30 cellular contexts compared by ENCODE assay signal in genomic region chr5:165407352-165407751, GRCh38.
A peak's percentile ranks its signal among the peaks of the same experiment; 100 is the strongest.
DNase-seq lines count a peak whose midpoint lies in the region; ATAC-seq, FAIRE-seq and TF ChIP-seq lines count a peak whose summit lies in the region.
"Had no signal": no experiment of that assay in that cellular context is flagged by ENCODE, and none has a peak within 500 bp of the region (broad histone marks: within the 10 kb centered on the region; RNA-seq: fewer than 3 reads in every experiment).

No MANE protein-coding gene starts in this region.

- H3K9me3 ChIP-seq in HepG2 (ENCODE audit: low read length) (peaks cover 83% of the 10 kb centered on the region), right lobe of liver (no peaks in the 10 kb centered on the region), A549 (no peaks in the 10 kb centered on the region)
- H3K9me3 ChIP-seq: BE2C, Caco-2 had no signal

- DNase-seq in HepG2 (ENCODE audit: low spot score) (no peak), right lobe of liver (no peak), A549 (ENCODE audit: low read depth in 1 of 2, low spot score in 1 of 2) (no peak)
- DNase-seq in activated CD8-positive, alpha-beta memory T cell treated with anti-CD3 and anti-CD28 coated beads for 24 hours: no peak
- DNase-seq: 8988T; ACHN; AML-193; BE2C; C1 segment of cervical spinal cord; Caco-2; Calu3; CD4-positive, alpha-beta memory T cell; CD4-positive, alpha-beta T cell; CD4-positive, CD25-positive, alpha-beta regulatory T cell; CD8-positive, alpha-beta memory T cell; CD8-positive, alpha-beta T cell; COR-L47; DMS 273 treated with DMSO at 0.1 percent for 48 hours; DMS153; DMS53; DMS79; DMS79 treated with DMSO at 0.1 percent for 48 hours; DND-41; EL had no signal

- WGBS in HepG2 (ENCODE audit: low lambda C conversion rate): 36% methylated on average over 3 of the region's 3 CpGs
- WGBS in right lobe of liver (ENCODE audit: insufficient coverage, low coverage, low lambda C conversion rate, missing lambda C conversion rate): 76% methylated on average over 3 of the region's 3 CpGs
- WGBS in A549 (ENCODE audit: missing lambda C conversion rate): 31% methylated on average over 3 of the region's 3 CpGs

- no peak for TF ChIP-seq EP300 in HepG2 (IDR thresholded peaks at IDR 0.05; ENCODE audit: low read depth in 2 of 2, low read length in 2 of 2)
- no peak for TF ChIP-seq EP300 in HepG2 (CRISPR knock-in tag; IDR thresholded peaks at IDR 0.05; ENCODE audit: borderline replicate concordance)
- TF ChIP-seq EP300 in A549 (IDR thresholded peaks at IDR 0.05): no peak

- TF ChIP-seq POLR2A in HepG2 (IDR thresholded peaks at IDR 0.05; ENCODE audit: insufficient read depth in 1 of 2, low read depth in 2 of 2, low read length in 2 of 2) (no peak), right lobe of liver (IDR thresholded peaks at IDR 0.05) (no peak), A549 (IDR thresholded peaks at IDR 0.05; ENCODE audit: low read length) (no peak)

- ATAC-seq in HepG2 (no peak), right lobe of liver (no peak), A549 (no peak)
- ATAC-seq: CD8-positive, alpha-beta T cell had no signal

- intact Hi-C loops in HepG2 (cut with micrococcal nuclease; ENCODE audit: unreplicated experiment) (no loop called here), right lobe of liver (cut with DNase I) (no loop called here)

- no peak overlapping the region for H3K4me2 ChIP-seq in HepG2 (ENCODE audit: low read depth, low read length)
- no peak overlapping the region for H3K4me2 ChIP-seq in A549
- H3K4me2 ChIP-seq: BLaER1; BLaER1 treated with 17β-estradiol and CSF1 and Interleukin-3, amounts not matched to agents 10 nM and 100 nM had no signal

- H2AFZ ChIP-seq in HepG2 (ENCODE audit: low read length): no peak overlapping the region

- FAIRE-seq in HepG2 (lab: Jason Lieb, UNC): no peak
- FAIRE-seq in A549 (lab: Jason Lieb, UNC): no peak
- FAIRE-seq: A204.1, D721Med had no signal

- BruUV-seq in HepG2 (replicated peaks; lab: Mats Ljungman, UMichigan): no TSS peak

- H4K20me1 ChIP-seq in HepG2 (ENCODE audit: insufficient read depth, low read length): no peaks in the 10 kb centered on the region
- H4K20me1 ChIP-seq: BLaER1; BLaER1 treated with 17β-estradiol and CSF1 and Interleukin-3, amounts not matched to agents 10 nM and 100 nM had no signal

- TF ChIP-seq RAD21 in HepG2 (CRISPR knock-in tag; IDR thresholded peaks at IDR 0.05) (no peak), A549 (conservative IDR thresholded peaks at IDR 0.05 in 1 of 2, IDR thresholded peaks at IDR 0.05 in 1 of 2) (no peak)

- H3K4me3 ChIP-seq in HepG2 (replicated peaks in 1 of 3; ENCODE audit: insufficient read depth in 1 of 3, low read depth in 2 of 3, low read length in 3 of 3) (no peak overlapping the region), right lobe of liver (no peak overlapping the region), A549 (no peak overlapping the region)
- H3K4me3 ChIP-seq: BLaER1; BLaER1 treated with 17β-estradiol and CSF1 and Interleukin-3, amounts not matched to agents 10 nM and 100 nM had no signal

- H3K27ac ChIP-seq in HepG2 (ENCODE audit: extremely low read length, insufficient read depth, low read length) (no peak overlapping the region), right lobe of liver (no peak overlapping the region), A549 (no peak overlapping the region)
- H3K27ac ChIP-seq: 22Rv1; BLaER1; BLaER1 treated with 17β-estradiol and CSF1 and Interleukin-3, amounts not matched to agents 10 nM and 100 nM; C4-2B had no signal

- POLR2A ChIA-PET in HepG2 (lab: Yijun Ruan, JAX): no interaction called here
- POLR2A ChIA-PET in A549 (lab: Yijun Ruan, JAX): no interaction called here

- no peaks in the 10 kb centered on the region for H3K36me3 ChIP-seq in HepG2 (replicated peaks in 1 of 2; ENCODE audit: control insufficient read depth in 1 of 2, insufficient read depth in 2 of 2, low read length in 2 of 2)
- no peaks in the 10 kb centered on the region for H3K36me3 ChIP-seq in right lobe of liver
- H3K36me3 ChIP-seq: BE2C; BLaER1; BLaER1 treated with 17β-estradiol and CSF1 and Interleukin-3, amounts not matched to agents 10 nM and 100 nM had no signal

- CTCF ChIA-PET in HepG2 (lab: Yijun Ruan, JAX; ENCODE audit: low intra/inter-chr PET ratio, low total read pairs): no interaction called here
- CTCF ChIA-PET in A549 (lab: Yijun Ruan, JAX): no interaction called here

- H3K9ac ChIP-seq in HepG2 (ENCODE audit: insufficient read depth, low read depth, low read length): no peak overlapping the region
- H3K9ac ChIP-seq: BLaER1; BLaER1 treated with 17β-estradiol and CSF1 and Interleukin-3, amounts not matched to agents 10 nM and 100 nM had no signal

- in situ Hi-C loops in HepG2 (cut with HindIII; ENCODE audit: extremely low pct_ligation_motif_present, low pct_unique_long_range_greater_than_20kb): no loop called here

- H3K79me2 ChIP-seq in HepG2 (ENCODE audit: insufficient read depth, low read length): no peaks in the 10 kb centered on the region

- H3K4me1 ChIP-seq in HepG2 (ENCODE audit: insufficient read depth, low read length) (no peaks in the 10 kb centered on the region), right lobe of liver (no peaks in the 10 kb centered on the region), A549 (no peaks in the 10 kb centered on the region)
- H3K4me1 ChIP-seq: BE2C, BLaER1, Caco-2 had no signal

- TF ChIP-seq CTCF in HepG2 (CRISPR knock-in tag; IDR thresholded peaks at IDR 0.05) (no peak), right lobe of liver (IDR thresholded peaks at IDR 0.05) (no peak), A549 (IDR thresholded peaks at IDR 0.05) (no peak)

- H3K27me3 ChIP-seq in HepG2 (ENCODE audit: control insufficient read depth in 1 of 2, insufficient read depth in 2 of 2, low read length in 2 of 2) (no peaks in the 10 kb centered on the region), right lobe of liver (no peaks in the 10 kb centered on the region)
- H3K27me3 ChIP-seq: BE2C; BLaER1; BLaER1 treated with 17β-estradiol and CSF1 and Interleukin-3, amounts not matched to agents 10 nM and 100 nM had no signal

TF ChIP-seq in A549, 52 proteins besides CTCF, POLR2A, EP300 and RAD21:
- TF ChIP-seq BHLHE40 (IDR thresholded peaks at IDR 0.05; ENCODE audit: low read depth, low read length) (no peak), MAFK (IDR thresholded peaks at IDR 0.05; ENCODE audit: partially characterized antibody) (peak; percentile 48), JUN (IDR thresholded peaks at IDR 0.05) (no peak)

Comparison
In these comparisons a context has a peak if more than half of its experiments do, and no peak if none do; other contexts are left out.
1. Of the 38 proteins assayed by ChIP-seq in both HepG2 and A549: peak only in HepG2: none; only in A549: none; in both: MAFK; in neither: 37.